ENCODE assay signal across 39 cellular contexts in the genomic region with DNA sequence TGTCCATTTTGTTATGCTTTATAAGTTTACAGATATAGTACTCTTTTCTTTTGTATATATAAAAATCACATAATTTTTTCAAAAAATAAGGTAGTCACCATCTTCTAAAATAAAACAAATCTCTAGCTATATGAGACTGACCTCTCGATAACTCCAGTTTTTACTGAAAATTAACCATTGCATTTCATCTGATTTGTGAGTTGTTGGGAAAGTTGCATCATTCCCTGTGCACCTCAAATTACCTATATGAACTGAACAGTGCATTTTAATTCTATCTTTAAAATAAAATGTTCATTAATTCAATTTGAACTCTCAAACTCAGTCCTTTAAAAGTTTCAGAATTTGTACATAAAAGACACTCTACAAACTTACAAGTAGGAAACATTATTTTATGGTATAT.
"Had no signal": no experiment of that assay in that cellular context is flagged by ENCODE, and none has a peak within 500 bp of the region (broad histone marks: within the 10 kb centered on the region; RNA-seq: fewer than 3 reads in every experiment).

No MANE protein-coding gene starts in this region.

- H3K36me3 ChIP-seq: adrenal gland, ascending aorta, brain microvascular endothelial cell, breast epithelium, cardiac muscle cell had no signal

- DNase-seq: activated effector memory CD4-positive, alpha-beta T cell treated with anti-CD3 and anti-CD28 coated beads, Interleukin-2, amount 50 U/mL, for 16 hours; activated effector memory CD4-positive, alpha-beta T cell treated with Interleukin-2 at 50 U/mL for 16 hours; activated gamma-delta T cell; activated gamma-delta T cell treated with Interleukin-2 at 50 U/mL for 16 hours; activated naive CD4-positive, alpha-beta T cell; activated naive CD4-positive, alpha-beta T cell treated with anti-CD3 and anti-CD28 coated beads for 36 hours; activated naive CD4-positive, alpha-beta T cell treated with anti-CD3 and anti-CD28 coated beads, Interleukin-2, amount 10 ng/mL, durations not matched to agents 7 days and 5 days; activated naive CD4-positive, alpha-beta T cell treated with anti-CD3 and anti-CD28 coated beads, Interleukin-2, amount 50 U/mL, for 16 hours; activated naive CD4-positive, alpha-beta T cell treated with Interleukin-2 at 50 U/mL for 16 hours; activated naive CD8-positive, alpha-beta T cell treated with anti-CD3 and anti-CD28 coated beads for 36 hours; activated naive CD8-positive, alpha-beta T cell treated with anti-CD3 and anti-CD28 coated beads, Interleukin-2, amount 10 ng/mL, durations not matched to agents 7 days and 5 days; activated naive CD8-positive, alpha-beta T cell treated with anti-CD3 and anti-CD28 coated beads, Interleukin-2, amount 50 U/mL, for 24 hours; activated T-cell treated with anti-CD3 and anti-CD28 coated beads, Interleukin-2, amount 50 U/mL, for 24 hours; activated T-cell treated with anti-CD3 and anti-CD28 coated beads, Interleukin-2, amount 50 U/mL, for 4 hours; activated T-cell treated with anti-CD3 and anti-CD28 coated beads, Interleukin-2, amount 50 U/mL, for 48 hours; activated T-cell treated with anti-CD3 and anti-CD28 coated beads, Interleukin-2, amount 50 U/mL, for 72 hours; adrenal gland; amniotic stem cell; amygdala; anterior cingulate cortex; aorta; body of pancreas; brain microvascular endothelial cell; caudate nucleus; central memory CD4-positive, alpha-beta T cell; cerebellar nuclear complex had no signal

- ATAC-seq: activated naive CD4-positive, alpha-beta T cell treated with anti-CD3 and anti-CD28 coated beads, Interleukin-2, amount 50 U/mL, for 72 hours; activated naive CD8-positive, alpha-beta T cell treated with anti-CD3 and anti-CD28 coated beads, Interleukin-2, amount 50 U/mL, for 24 hours; activated T-cell treated with anti-CD3 and anti-CD28 coated beads, Interleukin-2, amount 50 U/mL, for 4 hours; activated T-cell treated with anti-CD3 and anti-CD28 coated beads, Interleukin-2, amount 50 U/mL, for 72 hours; activated T-helper 17 cell treated with anti-CD3 and anti-CD28 coated beads, Interleukin-2, amount 50 U/mL, for 72 hours; body of pancreas had no signal

- H3K4me3 ChIP-seq: adrenal gland, ascending aorta, body of pancreas, breast epithelium, cardiac muscle cell had no signal

- H3K4me1 ChIP-seq: adrenal gland, ascending aorta, breast epithelium had no signal

- H3K9me3 ChIP-seq: adrenal gland, ascending aorta, body of pancreas, breast epithelium had no signal

- FAIRE-seq: astrocyte, bronchial epithelial cell had no signal

- H3K4me3 Mint-ChIP-seq: activated naive CD4-positive, alpha-beta T cell treated with anti-CD3 and anti-CD28 coated beads for 36 hours; activated naive CD4-positive, alpha-beta T cell treated with anti-CD3 and anti-CD28 coated beads, Interleukin-2, amount 10 ng/mL, durations not matched to agents 7 days and 5 days; activated naive CD4-positive, alpha-beta T cell treated with anti-CD3 and anti-CD28 coated beads, Interleukin-2, amount 50 U/mL, for 24 hours; activated naive CD8-positive, alpha-beta T cell; activated naive CD8-positive, alpha-beta T cell treated with anti-CD3 and anti-CD28 coated beads for 36 hours; activated naive CD8-positive, alpha-beta T cell treated with anti-CD3 and anti-CD28 coated beads, Interleukin-2, amount 10 ng/mL, durations not matched to agents 7 days and 5 days; activated naive CD8-positive, alpha-beta T cell treated with anti-CD3 and anti-CD28 coated beads, Interleukin-2, amount 50 U/mL, for 24 hours; activated T-cell treated with anti-CD3 and anti-CD28 coated beads, Interleukin-2, amount 50 U/mL, for 24 hours; activated T-cell treated with anti-CD3 and anti-CD28 coated beads, Interleukin-2, amount 50 U/mL, for 4 hours; activated T-cell treated with anti-CD3 and anti-CD28 coated beads, Interleukin-2, amount 50 U/mL, for 72 hours; activated T-helper 1 cell treated with anti-CD3 and anti-CD28 coated beads, Interleukin-12 subunit alpha, Interleukin-12 subunit beta, Interleukin-2, Interleukin-4 antibody, amounts not matched to agents 30 ng/mL and 10 ng/mL and 1 ng/mL, durations not matched to agents 14 hours and 24 hours and 36 hours; activated T-helper 17 cell treated with anti-CD3 and anti-CD28 coated beads, Interleukin-2, amount 50 U/mL, for 72 hours; brain; central memory CD8-positive, alpha-beta T cell had no signal

- H3K27me3 Mint-ChIP-seq: activated naive CD4-positive, alpha-beta T cell treated with anti-CD3 and anti-CD28 coated beads, Interleukin-2, amount 10 ng/mL, durations not matched to agents 7 days and 5 days; activated naive CD4-positive, alpha-beta T cell treated with anti-CD3 and anti-CD28 coated beads, Interleukin-2, amount 50 U/mL, for 24 hours; activated naive CD8-positive, alpha-beta T cell; activated naive CD8-positive, alpha-beta T cell treated with anti-CD3 and anti-CD28 coated beads for 36 hours; activated naive CD8-positive, alpha-beta T cell treated with anti-CD3 and anti-CD28 coated beads, Interleukin-2, amount 10 ng/mL, durations not matched to agents 7 days and 5 days; activated naive CD8-positive, alpha-beta T cell treated with anti-CD3 and anti-CD28 coated beads, Interleukin-2, amount 50 U/mL, for 24 hours; activated T-cell treated with anti-CD3 and anti-CD28 coated beads, Interleukin-2, amount 50 U/mL, for 24 hours; activated T-helper 17 cell treated with anti-CD3 and anti-CD28 coated beads, Interleukin-2, amount 50 U/mL, for 72 hours; brain had no signal

- H3K4me1 Mint-ChIP-seq: activated T-helper 17 cell treated with anti-CD3 and anti-CD28 coated beads, Interleukin-2, amount 50 U/mL, for 72 hours; central memory CD8-positive, alpha-beta T cell had no signal

- H3K27me3 ChIP-seq: adrenal gland, ascending aorta, body of pancreas, brain microvascular endothelial cell, breast epithelium, cardiac muscle cell had no signal

- H3K36me3 Mint-ChIP-seq: activated naive CD4-positive, alpha-beta T cell treated with anti-CD3 and anti-CD28 coated beads, Interleukin-2, amount 10 ng/mL, durations not matched to agents 7 days and 5 days; activated naive CD4-positive, alpha-beta T cell treated with anti-CD3 and anti-CD28 coated beads, Interleukin-2, amount 50 U/mL, for 72 hours; activated naive CD8-positive, alpha-beta T cell treated with anti-CD3 and anti-CD28 coated beads for 36 hours; brain had no signal

- H3K27ac ChIP-seq: adrenal gland, ascending aorta, body of pancreas, brain microvascular endothelial cell, breast epithelium, cardiac muscle cell had no signal

- H3K9me3 Mint-ChIP-seq: activated naive CD4-positive, alpha-beta T cell treated with anti-CD3 and anti-CD28 coated beads for 36 hours; activated naive CD4-positive, alpha-beta T cell treated with anti-CD3 and anti-CD28 coated beads, Interleukin-2, amount 10 ng/mL, durations not matched to agents 7 days and 5 days; activated naive CD4-positive, alpha-beta T cell treated with anti-CD3 and anti-CD28 coated beads, Interleukin-2, amount 50 U/mL, for 24 hours; activated naive CD4-positive, alpha-beta T cell treated with anti-CD3 and anti-CD28 coated beads, Interleukin-2, amount 50 U/mL, for 72 hours; activated naive CD8-positive, alpha-beta T cell treated with anti-CD3 and anti-CD28 coated beads for 36 hours; activated naive CD8-positive, alpha-beta T cell treated with anti-CD3 and anti-CD28 coated beads, Interleukin-2, amount 50 U/mL, for 24 hours; activated T-cell treated with anti-CD3 and anti-CD28 coated beads, Interleukin-2, amount 50 U/mL, for 24 hours; activated T-cell treated with anti-CD3 and anti-CD28 coated beads, Interleukin-2, amount 50 U/mL, for 4 hours; activated T-cell treated with anti-CD3 and anti-CD28 coated beads, Interleukin-2, amount 50 U/mL, for 72 hours; activated T-helper 1 cell treated with anti-CD3 and anti-CD28 coated beads, Interleukin-12 subunit alpha, Interleukin-12 subunit beta, Interleukin-2, Interleukin-4 antibody, amounts not matched to agents 30 ng/mL and 10 ng/mL and 1 ng/mL, durations not matched to agents 14 hours and 24 hours and 36 hours; activated T-helper 17 cell treated with anti-CD3 and anti-CD28 coated beads, Interleukin-2, amount 50 U/mL, for 72 hours; activated T-helper 2 cell treated with anti-CD3 and anti-CD28 coated beads, Interferon-gamma antibody, Interleukin-2, Interleukin-4, amounts not matched to agents 10 μg/mL and 5 μg/mL and 100 μg/mL, durations not matched to agents 14 hours and 24 hours and 36 hours; central memory CD8-positive, alpha-beta T cell had no signal

- H3K27ac Mint-ChIP-seq: activated naive CD4-positive, alpha-beta T cell treated with anti-CD3 and anti-CD28 coated beads for 36 hours; activated naive CD4-positive, alpha-beta T cell treated with anti-CD3 and anti-CD28 coated beads, Interleukin-2, amount 10 ng/mL, durations not matched to agents 7 days and 5 days; activated naive CD4-positive, alpha-beta T cell treated with anti-CD3 and anti-CD28 coated beads, Interleukin-2, amount 50 U/mL, for 72 hours; activated naive CD8-positive, alpha-beta T cell; activated naive CD8-positive, alpha-beta T cell treated with anti-CD3 and anti-CD28 coated beads for 36 hours; activated naive CD8-positive, alpha-beta T cell treated with anti-CD3 and anti-CD28 coated beads, Interleukin-2, amount 10 ng/mL, durations not matched to agents 7 days and 5 days; activated naive CD8-positive, alpha-beta T cell treated with anti-CD3 and anti-CD28 coated beads, Interleukin-2, amount 50 U/mL, for 24 hours; activated T-cell treated with anti-CD3 and anti-CD28 coated beads, Interleukin-2, amount 50 U/mL, for 24 hours; activated T-cell treated with anti-CD3 and anti-CD28 coated beads, Interleukin-2, amount 50 U/mL, for 72 hours; activated T-helper 1 cell treated with anti-CD3 and anti-CD28 coated beads, Interleukin-12 subunit alpha, Interleukin-12 subunit beta, Interleukin-2, Interleukin-4 antibody, amounts not matched to agents 30 ng/mL and 10 ng/mL and 1 ng/mL, durations not matched to agents 14 hours and 24 hours and 36 hours; activated T-helper 17 cell treated with anti-CD3 and anti-CD28 coated beads, Interleukin-2, amount 50 U/mL, for 72 hours; activated T-helper 2 cell treated with anti-CD3 and anti-CD28 coated beads, Interferon-gamma antibody, Interleukin-2, Interleukin-4, amounts not matched to agents 10 μg/mL and 5 μg/mL and 100 μg/mL, durations not matched to agents 14 hours and 24 hours and 36 hours; brain had no signal
